Comparison of ENCODE assay signal across 15 cellular contexts in the genomic region with DNA sequence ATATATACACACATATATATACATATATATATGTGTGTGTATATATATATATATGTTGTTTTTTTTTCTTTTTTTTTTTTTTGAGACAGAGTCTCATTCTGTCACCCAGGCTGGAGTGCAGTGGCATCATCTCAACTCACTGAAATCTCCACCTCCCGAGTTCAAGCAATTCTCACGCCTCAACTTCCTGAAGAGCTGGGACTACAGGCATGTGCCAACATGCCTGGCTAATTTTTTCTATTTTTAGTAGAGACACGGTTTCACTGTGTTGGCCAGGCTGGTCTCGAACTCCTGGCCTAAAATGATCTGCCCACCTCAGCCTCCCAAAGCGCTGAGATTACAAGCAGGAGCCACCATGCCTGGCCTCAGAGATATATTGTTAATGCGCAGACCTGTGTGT. TPM values are rescaled to one million over a fixed set of nuclear protein-coding genes. Genes with fewer than 3 reads are reported as not detected.
"Had no signal": no experiment of that assay in that cellular context is flagged by ENCODE, and none has a peak within 500 bp of the region (broad histone marks: within the 10 kb centered on the region; RNA-seq: fewer than 3 reads in every experiment).

No MANE protein-coding gene starts in this region.

RNA-seq across cellular contexts. Expression of gene OR10H4, which starts 37.0 kb away (rescaled TPM):
- total RNA-seq: stomach, subcutaneous adipose tissue, suprapubic skin, temporal lobe, thoracic aorta, thyroid gland, tibial nerve, transverse colon, upper lobe of left lung, upper lobe of right lung, ureter, urinary bladder, uterus, vagina had no signal
- polyA plus RNA-seq: stomach, thymus, urinary bladder had no signal

RNA-seq across cellular contexts. Expression of gene CYP4F11, which starts 51.5 kb away (rescaled TPM):
- total RNA-seq: temporal lobe had no signal
